Comparison of ENCODE assay signal across 15 cellular contexts in the genomic region with DNA sequence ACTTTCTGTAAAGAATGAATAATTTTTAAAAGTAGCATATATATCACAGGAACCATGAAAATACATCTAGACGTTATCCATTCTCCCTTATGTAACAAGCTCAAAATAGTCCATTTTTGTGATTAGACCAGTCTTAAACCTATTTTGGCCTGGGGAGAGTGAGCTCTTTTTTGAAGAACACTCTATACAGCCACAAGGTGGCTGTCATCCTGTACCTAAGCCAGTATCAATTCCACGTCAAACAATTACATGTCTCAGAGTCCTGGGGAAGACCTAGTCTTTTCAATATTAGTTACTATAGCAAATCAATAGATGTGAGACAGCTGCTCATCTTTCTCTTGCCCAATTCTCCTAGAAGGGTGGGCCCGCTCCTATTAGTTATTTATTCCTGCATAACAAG. TPM values are rescaled to one million over a fixed set of nuclear protein-coding genes. Genes with fewer than 3 reads are reported as not detected.
DNase-seq lines count a peak whose midpoint lies in the region; ATAC-seq, FAIRE-seq and TF ChIP-seq lines count a peak whose summit lies in the region.
"Had no signal": no experiment of that assay in that cellular context is flagged by ENCODE, and none has a peak within 500 bp of the region (broad histone marks: within the 10 kb centered on the region; RNA-seq: fewer than 3 reads in every experiment).

No MANE protein-coding gene starts in this region.

- no peaks in the 10 kb centered on the region for H3K36me3 ChIP-seq in BE2C
- no peaks in the 10 kb centered on the region for H3K36me3 ChIP-seq in Karpas-422 (ENCODE audit: insufficient read depth, low read length)
- no peaks in the 10 kb centered on the region for H3K36me3 ChIP-seq in bronchial epithelial cell (ENCODE audit: control insufficient read depth, insufficient read depth, low read length)
- no peaks in the 10 kb centered on the region for H3K36me3 ChIP-seq in left lung
- H3K36me3 ChIP-seq: ascending aorta, thoracic aorta had no signal

- H3K27me3 ChIP-seq in BE2C = no peaks in the 10 kb centered on the region
- H3K27me3 ChIP-seq in Karpas-422 (ENCODE audit: low read length) = no peaks in the 10 kb centered on the region
- H3K27me3 ChIP-seq in bronchial epithelial cell (ENCODE audit: control insufficient read depth, insufficient read depth, low read length) = no peaks in the 10 kb centered on the region
- H3K27me3 ChIP-seq in left lung = peaks cover 0 to 15% of the 10 kb centered on the region in 2 donors
- H3K27me3 ChIP-seq: ascending aorta had no signal

- H3K9ac ChIP-seq in Karpas-422 (ENCODE audit: low read length) = no peak overlapping the region

- H2AFZ ChIP-seq in Karpas-422 (ENCODE audit: low read length) = no peak overlapping the region

- H4K20me1 ChIP-seq in Karpas-422 (ENCODE audit: insufficient read depth, low read depth, low read length) = no peaks in the 10 kb centered on the region

- DNase-seq in BE2C = no peak
- DNase-seq in Karpas-422 = peak; percentile 49
- no peak for DNase-seq in bronchial epithelial cell (ENCODE audit: low read depth)
- no peak for DNase-seq in KG1 (lab: John Stamatoyannopoulos, UW)
- DNase-seq in activated T-cell treated with anti-CD3 and anti-CD28 coated beads, Interleukin-2, amount 50 U/mL, for 1 hour = no peak
- DNase-seq in left lung = no peak
- DNase-seq: activated CD8-positive, alpha-beta memory T cell treated with anti-CD3 and anti-CD28 coated beads for 24 hours; DMS79; hypothalamus; left ventricle myocardium superior; naive B cell had no signal

- H3K9me3 ChIP-seq in BE2C = no peaks in the 10 kb centered on the region
- no peaks in the 10 kb centered on the region for H3K9me3 ChIP-seq in Karpas-422 (ENCODE audit: low read length)
- no peaks in the 10 kb centered on the region for H3K9me3 ChIP-seq in left lung
- H3K9me3 ChIP-seq: ascending aorta, thoracic aorta had no signal

- ATAC-seq in GM18502 (IDR thresholded peaks at IDR 0.05; ENCODE audit: poor library complexity, unreplicated experiment) (peak; percentile 76), HG03378 (IDR thresholded peaks at IDR 0.05; ENCODE audit: unreplicated experiment) (no peak), left lung (no peak)
- ATAC-seq: left ventricle myocardium superior had no signal

- H3K79me2 ChIP-seq in Karpas-422 (ENCODE audit: low read length) = no peaks in the 10 kb centered on the region

- H3K27ac ChIP-seq in Karpas-422 (ENCODE audit: low read length) (no peak overlapping the region), left lung (no peak overlapping the region)
- H3K27ac ChIP-seq: ascending aorta, thoracic aorta had no signal

- H3K4me1 ChIP-seq in BE2C (peaks cover 4% of the 10 kb centered on the region; the same call in 1 of the 2 replicates), Karpas-422 (ENCODE audit: low read length) (no peaks in the 10 kb centered on the region), left lung (no peaks in the 10 kb centered on the region)
- H3K4me1 ChIP-seq: ascending aorta had no signal

- FAIRE-seq in bronchial epithelial cell (lab: Jason Lieb, UNC) = no peak

- H3K4me2 ChIP-seq in Karpas-422 (ENCODE audit: low read depth, low read length, poor library complexity, severe bottlenecking) = no peak overlapping the region

- intact Hi-C loops in left lung (cut with DNase I) = no loop called here

- TF ChIP-seq CTCF in BE2C (IDR thresholded peaks at IDR 0.05; ENCODE audit: low read depth, low read length) (peak; percentile 33), bronchial epithelial cell (IDR thresholded peaks at IDR 0.05; ENCODE audit: insufficient read depth, low read length, severe bottlenecking) (peak; percentile 25), left lung (IDR thresholded peaks at IDR 0.05) (no peak)

- no peaks in the 10 kb centered on the region for H3K9me2 ChIP-seq in Karpas-422 (replicated peaks; ENCODE audit: insufficient read depth, low read length)

- H3K4me3 ChIP-seq in BE2C (ENCODE audit: low read depth, low read length) = no peak overlapping the region
- no peak overlapping the region for H3K4me3 ChIP-seq in Karpas-422 (ENCODE audit: low read length)
- H3K4me3 ChIP-seq in bronchial epithelial cell (ENCODE audit: low read depth, low read length) = no peak overlapping the region
- no peak overlapping the region for H3K4me3 ChIP-seq in left lung
- H3K4me3 ChIP-seq: ascending aorta, thoracic aorta had no signal

RNA-seq across cellular contexts. Expression of gene FBXO5, which starts 28.4 kb away (rescaled TPM):
- polyA plus RNA-seq in BE2C (2012; ENCODE audit: insufficient read depth, insufficient read length, low read depth) = 8.9 TPM
- 10.5 and 15.6 TPM in 2 replicates for total RNA-seq in Karpas-422 (2014; rRNA removed; shearing (Covaris generic); ENCODE audit: low replicate concordance)
- 1.4 and 1.8 TPM in 2 replicates for total RNA-seq in bronchial epithelial cell
- total RNA-seq in left lung = 1 to 10 TPM; 6.4 to 6.6 TPM
- total RNA-seq: ascending aorta had no signal

RNA-seq across cellular contexts. Expression of gene MTRF1L, which starts 48.1 kb away (rescaled TPM):
- 47.8 TPM for polyA plus RNA-seq in BE2C (2012; ENCODE audit: insufficient read depth, insufficient read length, low read depth)
- 17.4 and 23.2 TPM in 2 replicates for total RNA-seq in Karpas-422 (2014; rRNA removed; shearing (Covaris generic); ENCODE audit: low replicate concordance)
- total RNA-seq in bronchial epithelial cell (9.7 and 11.3 TPM in 2 replicates), left lung (10 to 100 TPM; 14.7 to 26.3 TPM)

Comparison
In these comparisons a context has a peak if more than half of its experiments do, and no peak if none do; other contexts are left out.
1. CTCF ChIP-seq: peak in BE2C (single experiment) and bronchial epithelial cell (single experiment); none in left lung (0 of 2).